ENCODE assay signal across 12 cellular contexts in the genomic region with DNA sequence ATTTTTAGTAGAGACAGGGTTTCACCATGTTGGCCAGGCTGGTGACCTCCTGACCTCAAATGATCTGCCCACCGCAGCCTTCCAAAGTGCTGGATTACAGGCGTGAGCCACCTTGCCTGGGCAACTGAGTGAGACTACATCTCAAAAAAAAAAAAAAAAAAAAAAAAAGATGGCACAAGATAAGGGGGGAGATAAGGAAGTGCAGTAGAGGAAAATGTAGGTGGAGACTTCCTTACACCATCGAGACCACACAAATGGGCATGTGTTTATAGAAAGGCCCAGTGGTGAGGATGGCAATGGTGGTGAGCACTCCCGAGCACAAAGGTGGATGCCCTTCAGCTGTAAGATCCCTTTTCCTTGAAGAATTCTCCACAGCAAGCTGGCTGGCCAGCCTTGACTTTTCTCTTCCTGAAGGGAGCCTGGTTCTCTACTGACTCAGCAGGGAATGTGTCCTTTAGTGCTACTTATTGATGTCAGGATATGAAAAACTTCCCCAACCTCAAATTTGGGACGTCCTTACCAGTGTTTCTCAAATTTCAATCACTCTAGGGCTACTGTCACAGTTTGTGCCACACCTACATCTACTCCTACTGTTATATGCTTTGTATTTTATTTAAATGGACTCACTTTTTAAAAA. TPM values are rescaled to one million over a fixed set of nuclear protein-coding genes. Genes with fewer than 3 reads are reported as not detected.
DNase-seq lines count a peak whose midpoint lies in the region; ATAC-seq and TF ChIP-seq lines count a peak whose summit lies in the region.
"Had no signal": no experiment of that assay in that cellular context is flagged by ENCODE, and none has a peak within 500 bp of the region (broad histone marks: within the 10 kb centered on the region; RNA-seq: fewer than 3 reads in every experiment).

No MANE protein-coding gene starts in this region.

- no peak overlapping the region for H3K4me3 ChIP-seq in right atrium auricular region
- no peak overlapping the region for H3K4me3 ChIP-seq in aorta (ENCODE audit: low read length in 2 of 2)

- no peak for DNase-seq in right atrium auricular region (ENCODE audit: low spot score)
- no peak for DNase-seq in Right ventricle myocardium superior
- DNase-seq in dermis blood vessel endothelial cell, result peak; percentile 59
- no peak for DNase-seq in neural crest cell (ENCODE audit: low read depth, low spot score)
- no peak for DNase-seq in aorta
- no peak for DNase-seq in MV-4-11 (lab: John Stamatoyannopoulos, UW)
- DNase-seq in HPDE6-E6E7 (ENCODE audit: extremely low spot score), result no peak
- DNase-seq: ACHN; activated CD4-positive, alpha-beta T cell treated with anti-CD3 and anti-CD28 coated beads for 4 hours; DMS53 had no signal

- H3K9me3 Mint-ChIP-seq in neural crest cell, result no peaks in the 10 kb centered on the region
- H3K9me3 Mint-ChIP-seq: mesothelial cell of epicardium had no signal

- no peaks in the 10 kb centered on the region for H3K36me3 Mint-ChIP-seq in neural crest cell (ENCODE audit: low read depth)

- H3K27me3 ChIP-seq in right atrium auricular region (no peaks in the 10 kb centered on the region), aorta (ENCODE audit: control insufficient read depth in 1 of 2, insufficient read depth in 2 of 2, low read length in 1 of 2) (no peaks in the 10 kb centered on the region)

- H3K4me1 Mint-ChIP-seq in neural crest cell, result peaks cover 48% of the 10 kb centered on the region
- H3K4me1 Mint-ChIP-seq: mesothelial cell of epicardium had no signal

- intact Hi-C loops in Right ventricle myocardium superior (cut with DNase I), result no loop called here
- intact Hi-C loops in aorta (cut with DNase I), result no loop called here

- WGBS in aorta, 2 donors, result 72 to 73% methylated on average over 5 of the region's 5 CpGs

- no peak overlapping the region for H3K4me3 Mint-ChIP-seq in neural crest cell
- H3K4me3 Mint-ChIP-seq: mesothelial cell of epicardium had no signal

- no peaks in the 10 kb centered on the region for H3K27me3 Mint-ChIP-seq in neural crest cell (ENCODE audit: low read depth)

- no peak for TF ChIP-seq CTCF in right atrium auricular region (IDR thresholded peaks at IDR 0.05)
- TF ChIP-seq CTCF in neural crest cell (conservative IDR thresholded peaks at IDR 0.05), result no peak

- peaks cover 0 to 77% of the 10 kb centered on the region in 2 donors for H3K4me1 ChIP-seq in right atrium auricular region
- peaks cover 4 to 10% of the 10 kb centered on the region in 2 donors for H3K4me1 ChIP-seq in aorta (ENCODE audit: control insufficient read depth in 1 of 2, insufficient read depth in 2 of 2, low read length in 2 of 2)

- ATAC-seq in Right ventricle myocardium superior (ENCODE audit: poor library complexity), result no peak
- ATAC-seq in aorta (ENCODE audit: low FRiP score), result no peak
- no peak for ATAC-seq in GM21717 (IDR thresholded peaks at IDR 0.05; ENCODE audit: unreplicated experiment)

- H3K27ac ChIP-seq in right atrium auricular region (peak overlapping the region; percentile 90 to 92), aorta (ENCODE audit: low read depth in 1 of 2, low read length in 2 of 2) (peak overlapping the region; percentile 76 to 79)

- H3K9me3 ChIP-seq in right atrium auricular region, result no peaks in the 10 kb centered on the region
- H3K9me3 ChIP-seq in aorta (ENCODE audit: control insufficient read depth, low read length), result no peaks in the 10 kb centered on the region

- peak overlapping the region; percentile 35 for H3K27ac Mint-ChIP-seq in neural crest cell (ENCODE audit: unreplicated experiment)

- H3K36me3 ChIP-seq in right atrium auricular region (no peaks in the 10 kb centered on the region), aorta (ENCODE audit: control insufficient read depth in 1 of 2, insufficient read depth in 2 of 2, low read length in 1 of 2) (no peaks in the 10 kb centered on the region)

RNA-seq across cellular contexts. Expression of gene ERGIC1, which starts 28.2 kb away (rescaled TPM):
- total RNA-seq in right atrium auricular region, result 100 to 1,000 TPM in 1 of 2 donors, 10 to 100 TPM in 1; 70.7 to 113 TPM
- 75.5 TPM for total RNA-seq in Right ventricle myocardium superior
- total RNA-seq in dermis blood vessel endothelial cell, result 64.0 and 137 TPM in 2 replicates
- total RNA-seq in neural crest cell, result 106 and 108 TPM in 2 replicates
- total RNA-seq in aorta, result 100 to 1,000 TPM; 135 to 170 TPM
- 100 to 1,000 TPM; 122 to 125 TPM for polyA plus RNA-seq in aorta
